28 cellular contexts compared by ENCODE assay signal in genomic region chr20:15164726-15165125, GRCh38.
"Had no signal": no experiment of that assay in that cellular context is flagged by ENCODE, and none has a peak within 500 bp of the region (broad histone marks: within the 10 kb centered on the region; RNA-seq: fewer than 3 reads in every experiment).

No MANE protein-coding gene starts in this region.

- FAIRE-seq: colon, endometrium, endothelial cell of umbilical vein, frontal cortex had no signal

- DNase-seq: colonic mucosa; cortex of kidney; dermis blood vessel endothelial cell; dorsolateral prefrontal cortex; effector CD4-positive, alpha-beta T cell; effector CD8-positive, alpha-beta T cell; effector memory CD4-positive, alpha-beta T cell; effector memory CD8-positive, alpha-beta T cell; endodermal cell; erythroblast; esophagus squamous epithelium; foreskin fibroblast; foreskin keratinocyte; foreskin melanocyte; gastrocnemius medialis; glutamatergic neuron; head of caudate nucleus; heart left ventricle had no signal

- ATAC-seq: effector memory CD8-positive, alpha-beta T cell; esophagus mucosa; foreskin keratinocyte; gastrocnemius medialis; gastroesophageal sphincter; heart left ventricle had no signal

- H3K27ac Mint-ChIP-seq: dendritic cell treated with granulocyte-macrophage colony-stimulating factor and Interleukin-4, amounts not matched to agents 40 ng/mL and 50 ng/mL, for 4 days; effector memory CD8-positive, alpha-beta T cell; endodermal cell had no signal

- H3K27me3 Mint-ChIP-seq: dendritic cell treated with granulocyte-macrophage colony-stimulating factor and Interleukin-4, amounts not matched to agents 40 ng/mL and 50 ng/mL, for 4 days; effector memory CD8-positive, alpha-beta T cell had no signal

- H3K4me3 Mint-ChIP-seq: dendritic cell treated with granulocyte-macrophage colony-stimulating factor and Interleukin-4, amounts not matched to agents 40 ng/mL and 50 ng/mL, for 4 days; effector memory CD8-positive, alpha-beta T cell; endodermal cell had no signal

- H3K27me3 ChIP-seq: colonic mucosa, dorsolateral prefrontal cortex, esophagus muscularis mucosa, esophagus squamous epithelium, foreskin keratinocyte, gastrocnemius medialis, gastroesophageal sphincter, heart left ventricle had no signal

- H3K4me1 ChIP-seq: colonic mucosa, esophagus muscularis mucosa, esophagus squamous epithelium, foreskin keratinocyte, gastrocnemius medialis, gastroesophageal sphincter had no signal

- H3K36me3 ChIP-seq: colonic mucosa, esophagus muscularis mucosa, esophagus squamous epithelium, gastrocnemius medialis, gastroesophageal sphincter, heart left ventricle had no signal

- H3K9me3 ChIP-seq: colonic mucosa, esophagus muscularis mucosa, esophagus squamous epithelium, gastrocnemius medialis, gastroesophageal sphincter, heart left ventricle had no signal

- H3K27ac ChIP-seq: colonic mucosa, coronary artery, dorsolateral prefrontal cortex, epithelial cell of prostate, esophagus muscularis mucosa, esophagus squamous epithelium, foreskin keratinocyte, gastrocnemius medialis, gastroesophageal sphincter, heart left ventricle had no signal

- H3K9me3 Mint-ChIP-seq: dendritic cell treated with granulocyte-macrophage colony-stimulating factor and Interleukin-4, amounts not matched to agents 40 ng/mL and 50 ng/mL, for 4 days; endodermal cell had no signal

- H3K4me1 Mint-ChIP-seq: endodermal cell had no signal

- H3K4me3 ChIP-seq: colonic mucosa, coronary artery, dorsolateral prefrontal cortex, esophagus muscularis mucosa, esophagus squamous epithelium, gastrocnemius medialis, gastroesophageal sphincter, heart left ventricle had no signal
